25 cellular contexts compared by ENCODE assay signal in the genomic region with DNA sequence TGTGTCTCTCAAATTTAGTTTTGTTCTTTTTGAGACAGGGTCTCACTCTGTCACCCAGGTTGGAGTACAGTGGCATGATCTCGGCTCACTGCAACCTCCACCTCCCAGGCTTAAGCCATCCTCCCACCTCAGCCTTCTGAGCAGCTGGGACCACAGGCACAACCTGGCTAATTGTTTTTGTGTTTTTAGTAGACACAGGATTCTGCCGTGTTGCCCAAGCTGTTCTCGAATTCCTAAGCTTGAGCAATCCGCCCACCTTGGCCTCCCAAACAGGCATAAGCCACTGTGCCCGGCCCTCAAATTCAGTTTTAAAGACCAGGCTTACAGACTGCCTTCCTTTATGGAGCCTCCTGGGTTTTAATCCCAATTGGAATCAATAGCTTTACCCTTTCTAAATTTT.
"Had no signal": no experiment of that assay in that cellular context is flagged by ENCODE, and none has a peak within 500 bp of the region (broad histone marks: within the 10 kb centered on the region; RNA-seq: fewer than 3 reads in every experiment).

No MANE protein-coding gene starts in this region.

- H3K27ac ChIP-seq: adrenal gland, ascending aorta, brain microvascular endothelial cell, colonic mucosa, gastrocnemius medialis, right lobe of liver, stomach, suprapubic skin, transverse colon, uterus, VCaP had no signal

- ATAC-seq: activated CD4-positive, CD25-positive, alpha-beta regulatory T cell treated with anti-CD3 and anti-CD28 coated beads, Interleukin-2, amount 50 U/mL, for 24 hours; activated CD8-positive, alpha-beta T cell treated with anti-CD3 and anti-CD28 coated beads, Interleukin-2, amount 10 ng/mL, durations not matched to agents 7 days and 5 days; activated naive CD4-positive, alpha-beta T cell treated with anti-CD3 and anti-CD28 coated beads, Interleukin-2, amount 50 U/mL, for 72 hours; effector memory CD8-positive, alpha-beta T cell; esophagus mucosa; left ventricle myocardium superior; stimulated activated memory B cell treated with anti-CD40 and anti-IgM and Interleukin-4, amounts not matched to agents 10 μg/mL and 1 μg/mL and 100 μg/mL, for 72 hours had no signal

- H3K9me3 ChIP-seq: adrenal gland, ascending aorta, colonic mucosa, gastrocnemius medialis, right lobe of liver, stomach, suprapubic skin, transverse colon, uterus had no signal

- H3K27ac Mint-ChIP-seq: activated CD4-positive, alpha-beta T cell treated with anti-CD3 and anti-CD28 coated beads, Interleukin-2, amount 10 ng/mL, durations not matched to agents 7 days and 5 days; activated CD8-positive, alpha-beta T cell treated with anti-CD3 and anti-CD28 coated beads, Interleukin-2, amount 10 ng/mL, durations not matched to agents 7 days and 5 days; activated naive CD4-positive, alpha-beta T cell treated with anti-CD3 and anti-CD28 coated beads, Interleukin-2, amount 50 U/mL, for 72 hours; activated T-helper 1 cell treated with anti-CD3 and anti-CD28 coated beads, Interleukin-12 subunit alpha, Interleukin-12 subunit beta, Interleukin-2, Interleukin-4 antibody, amounts not matched to agents 30 ng/mL and 10 ng/mL and 1 ng/mL, durations not matched to agents 14 hours and 24 hours and 36 hours; effector memory CD8-positive, alpha-beta T cell; stimulated activated memory B cell treated with anti-CD40 and anti-IgM and Interleukin-4, amounts not matched to agents 10 μg/mL and 1 μg/mL and 100 μg/mL, for 72 hours had no signal

- H3K9me3 Mint-ChIP-seq: effector memory CD8-positive, alpha-beta T cell had no signal

- H3K36me3 Mint-ChIP-seq: stimulated activated memory B cell treated with anti-CD40 and anti-IgM and Interleukin-4, amounts not matched to agents 10 μg/mL and 1 μg/mL and 100 μg/mL, for 72 hours had no signal

- H3K27me3 Mint-ChIP-seq: activated CD4-positive, alpha-beta T cell treated with anti-CD3 and anti-CD28 coated beads, Interleukin-2, amount 10 ng/mL, durations not matched to agents 7 days and 5 days; effector memory CD8-positive, alpha-beta T cell had no signal

- DNase-seq: activated CD4-positive, alpha-beta T cell treated with anti-CD3 and anti-CD28 coated beads, Interleukin-2, amount 10 ng/mL, durations not matched to agents 7 days and 5 days; activated CD8-positive, alpha-beta T cell treated with anti-CD3 and anti-CD28 coated beads, Interleukin-2, amount 10 ng/mL, durations not matched to agents 7 days and 5 days; adrenal gland; brain microvascular endothelial cell; colonic mucosa; dorsolateral prefrontal cortex; effector memory CD8-positive, alpha-beta T cell; gastrocnemius medialis; hypothalamus; left ventricle myocardium superior; nephron progenitor cell; nucleus accumbens; right lobe of liver; small intestine; stomach; transverse colon; uterus had no signal

- H3K4me3 Mint-ChIP-seq: activated CD4-positive, alpha-beta T cell treated with anti-CD3 and anti-CD28 coated beads, Interleukin-2, amount 10 ng/mL, durations not matched to agents 7 days and 5 days; activated CD8-positive, alpha-beta T cell treated with anti-CD3 and anti-CD28 coated beads, Interleukin-2, amount 10 ng/mL, durations not matched to agents 7 days and 5 days; activated T-helper 1 cell treated with anti-CD3 and anti-CD28 coated beads, Interleukin-12 subunit alpha, Interleukin-12 subunit beta, Interleukin-2, Interleukin-4 antibody, amounts not matched to agents 30 ng/mL and 10 ng/mL and 1 ng/mL, durations not matched to agents 14 hours and 24 hours and 36 hours; effector memory CD8-positive, alpha-beta T cell; nephron progenitor cell; stimulated activated memory B cell treated with anti-CD40 and anti-IgM and Interleukin-4, amounts not matched to agents 10 μg/mL and 1 μg/mL and 100 μg/mL, for 72 hours had no signal

- H3K4me1 ChIP-seq: ascending aorta, colonic mucosa, gastrocnemius medialis, uterus had no signal

- H3K4me3 ChIP-seq: adrenal gland, ascending aorta, colonic mucosa, dorsolateral prefrontal cortex, gastrocnemius medialis, right lobe of liver, stomach, suprapubic skin, transverse colon, uterus had no signal

- H3K27me3 ChIP-seq: adrenal gland, ascending aorta, brain microvascular endothelial cell, colonic mucosa, dorsolateral prefrontal cortex, gastrocnemius medialis, right lobe of liver, stomach, suprapubic skin, transverse colon, uterus had no signal

- H3K36me3 ChIP-seq: adrenal gland, ascending aorta, brain microvascular endothelial cell, colonic mucosa, gastrocnemius medialis, right lobe of liver, stomach, suprapubic skin, transverse colon, uterus had no signal
